1 cellular context compared by ENCODE assay signal in genomic region chr10:30600005-30600404, GRCh38.
TF ChIP-seq lines count a peak whose summit lies in the region.

No MANE protein-coding gene starts in this region.

TF ChIP-seq in SK-N-SH, 30 proteins besides CTCF, POLR2A, EP300 and RAD21 (continued from another document):
- TF ChIP-seq TEAD4 (IDR thresholded peaks at IDR 0.05; ENCODE audit: borderline replicate concordance, insufficient read depth) (no peak), ELF1 (IDR thresholded peaks at IDR 0.05) (no peak), CHD2 (IDR thresholded peaks at IDR 0.05; ENCODE audit: low read length, partially characterized antibody) (no peak), NRF1 (IDR thresholded peaks at IDR 0.05; ENCODE audit: low read depth, low read length) (no peak), RXRA (IDR thresholded peaks at IDR 0.05; ENCODE audit: borderline replicate concordance, low read depth) (no peak), SMC3 (IDR thresholded peaks at IDR 0.05; ENCODE audit: low read depth, low read length) (no peak), TAF1 (IDR thresholded peaks at IDR 0.05; ENCODE audit: borderline replicate concordance, low read depth, low read length) (no peak), IRF3 (IDR thresholded peaks at IDR 0.05; ENCODE audit: low read depth, low read length) (no peak), REST (IDR thresholded peaks at IDR 0.05; ENCODE audit: low read depth, low read length) (no peak)
